ENCODE assay signal across 23 cellular contexts in the genomic region with DNA sequence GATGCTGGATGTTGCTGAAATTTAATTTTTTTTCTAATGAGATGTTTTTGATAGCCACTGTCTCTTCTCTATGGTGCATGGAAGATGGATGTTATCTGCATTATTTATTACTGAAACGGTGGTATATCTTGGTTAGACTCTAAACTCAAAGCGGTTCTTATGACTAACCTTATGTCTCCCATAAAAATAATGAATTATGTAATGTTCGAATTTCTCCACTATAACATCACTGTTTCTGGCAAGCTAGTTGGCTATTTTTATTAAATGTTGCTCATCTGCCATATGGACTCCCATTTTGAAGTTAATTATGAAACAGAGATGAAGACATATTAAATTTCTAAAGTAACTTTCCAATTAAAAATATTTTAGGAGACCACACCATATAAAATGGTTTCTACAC.
"Had no signal": no experiment of that assay in that cellular context is flagged by ENCODE, and none has a peak within 500 bp of the region (broad histone marks: within the 10 kb centered on the region; RNA-seq: fewer than 3 reads in every experiment).

No MANE protein-coding gene starts in this region.

- H3K4me1 Mint-ChIP-seq: activated naive CD4-positive, alpha-beta T cell treated with anti-CD3 and anti-CD28 coated beads, Interleukin-2, amount 10 ng/mL, durations not matched to agents 7 days and 5 days; memory B cell; stimulated activated naive B cell treated with anti-CD40 and anti-IgM and Interleukin-4, amounts not matched to agents 10 μg/mL and 1 μg/mL and 100 μg/mL, for 72 hours had no signal

- H3K36me3 ChIP-seq: sigmoid colon, thoracic aorta, vagina, WERI-Rb-1 had no signal

- H3K27ac Mint-ChIP-seq: activated naive CD4-positive, alpha-beta T cell treated with anti-CD3 and anti-CD28 coated beads, Interleukin-2, amount 10 ng/mL, durations not matched to agents 7 days and 5 days; memory B cell; natural killer cell treated with Interleukin-12 subunit alpha and Interleukin-12 subunit beta and Interleukin-15 and Interleukin-18, amount 100 ng/mL, for 72 hours; progenitor cell of endocrine pancreas; stimulated activated naive B cell treated with anti-CD40 and anti-IgM and Interleukin-4, amounts not matched to agents 10 μg/mL and 1 μg/mL and 100 μg/mL, for 72 hours; type B pancreatic cell had no signal

- H3K36me3 Mint-ChIP-seq: activated naive CD4-positive, alpha-beta T cell treated with anti-CD3 and anti-CD28 coated beads, Interleukin-2, amount 10 ng/mL, durations not matched to agents 7 days and 5 days; memory B cell; natural killer cell treated with Interleukin-12 subunit alpha and Interleukin-12 subunit beta and Interleukin-15 and Interleukin-18, amount 100 ng/mL, for 72 hours; stimulated activated naive B cell treated with anti-CD40 and anti-IgM and Interleukin-4, amounts not matched to agents 10 μg/mL and 1 μg/mL and 100 μg/mL, for 72 hours; type B pancreatic cell had no signal

- FAIRE-seq: TTC549 had no signal

- H3K9me3 Mint-ChIP-seq: memory B cell; stimulated activated naive B cell treated with anti-CD40 and anti-IgM and Interleukin-4, amounts not matched to agents 10 μg/mL and 1 μg/mL and 100 μg/mL, for 72 hours; type B pancreatic cell had no signal

- DNase-seq: activated CD4-positive, alpha-beta T cell treated with anti-CD3 and anti-CD28 coated beads for 1 hour; activated CD4-positive, alpha-beta T cell treated with anti-CD3 and anti-CD28 coated beads, Interleukin-2, amount 50 U/mL, for 1 hour; activated effector memory CD4-positive, alpha-beta T cell treated with anti-CD3 and anti-CD28 coated beads, Interleukin-2, amount 50 U/mL, for 16 hours; activated naive CD4-positive, alpha-beta T cell treated with anti-CD3 and anti-CD28 coated beads, Interleukin-2, amount 10 ng/mL, durations not matched to agents 7 days and 5 days; activated T-cell treated with anti-CD3 and anti-CD28 coated beads, Interleukin-2, amount 50 U/mL, for 48 hours; cerebellar nuclear complex; foreskin melanocyte; hippocampal formation; retina; sigmoid colon; stimulated activated CD4-positive, alpha-beta T cell treated with anti-CD3 and anti-CD28 coated beads, Interleukin-15, amount 100 ng/mL, for 24 hours; stimulated activated naive B cell treated with anti-CD40 and anti-IgM and Interleukin-4, amounts not matched to agents 10 μg/mL and 1 μg/mL and 100 μg/mL, for 72 hours; WERI-Rb-1 had no signal

- H3K4me3 Mint-ChIP-seq: activated naive CD4-positive, alpha-beta T cell treated with anti-CD3 and anti-CD28 coated beads, Interleukin-2, amount 10 ng/mL, durations not matched to agents 7 days and 5 days; memory B cell; natural killer cell treated with Interleukin-12 subunit alpha and Interleukin-12 subunit beta and Interleukin-15 and Interleukin-18, amount 100 ng/mL, for 72 hours; stimulated activated naive B cell treated with anti-CD40 and anti-IgM and Interleukin-4, amounts not matched to agents 10 μg/mL and 1 μg/mL and 100 μg/mL, for 72 hours; type B pancreatic cell had no signal

- H3K27me3 Mint-ChIP-seq: activated naive CD4-positive, alpha-beta T cell treated with anti-CD3 and anti-CD28 coated beads, Interleukin-2, amount 10 ng/mL, durations not matched to agents 7 days and 5 days; memory B cell; natural killer cell treated with Interleukin-12 subunit alpha and Interleukin-12 subunit beta and Interleukin-15 and Interleukin-18, amount 100 ng/mL, for 72 hours; progenitor cell of endocrine pancreas; stimulated activated naive B cell treated with anti-CD40 and anti-IgM and Interleukin-4, amounts not matched to agents 10 μg/mL and 1 μg/mL and 100 μg/mL, for 72 hours; type B pancreatic cell had no signal

- ATAC-seq: natural killer cell treated with Interleukin-12 subunit alpha and Interleukin-12 subunit beta and Interleukin-15 and Interleukin-18, amount 100 ng/mL, for 72 hours; stimulated activated naive B cell treated with anti-CD40 and anti-IgM and Interleukin-4, amounts not matched to agents 10 μg/mL and 1 μg/mL and 100 μg/mL, for 72 hours had no signal

- H3K4me3 ChIP-seq: coronary artery, sigmoid colon, smooth muscle cell, thoracic aorta, vagina had no signal

- H3K4me1 ChIP-seq: vagina had no signal

- H3K27ac ChIP-seq: coronary artery, epithelial cell of prostate, sigmoid colon, thoracic aorta, vagina, WERI-Rb-1 had no signal

- H3K9me3 ChIP-seq: sigmoid colon, thoracic aorta, vagina had no signal
